In the genomic region with DNA sequence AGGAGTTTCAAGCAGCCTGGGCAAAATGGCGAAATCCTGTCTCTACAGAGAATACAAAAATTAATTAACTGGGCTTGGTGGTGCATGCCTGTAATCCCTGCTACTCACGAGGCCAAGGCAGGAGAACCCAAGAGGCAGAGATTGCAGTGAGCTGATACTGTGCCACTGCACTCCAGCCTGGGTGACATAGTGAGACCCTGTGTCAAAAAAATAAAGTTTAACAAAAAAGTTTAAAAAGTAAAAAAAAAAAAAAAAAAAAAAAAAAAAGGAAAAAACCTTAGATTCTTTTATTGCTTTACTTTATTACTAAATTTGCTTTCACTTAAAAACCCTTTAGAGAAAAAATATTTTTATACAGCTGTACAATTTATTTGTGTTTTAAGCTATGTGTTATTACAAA, we compare ENCODE assay signal across 21 cellular contexts. TPM values are rescaled to one million over a fixed set of nuclear protein-coding genes. Genes with fewer than 3 reads are reported as not detected.
DNase-seq lines count a peak whose midpoint lies in the region; ATAC-seq, FAIRE-seq and TF ChIP-seq lines count a peak whose summit lies in the region.
"Had no signal": no experiment of that assay in that cellular context is flagged by ENCODE, and none has a peak within 500 bp of the region (broad histone marks: within the 10 kb centered on the region; RNA-seq: fewer than 3 reads in every experiment).

No MANE protein-coding gene starts in this region.

- peak overlapping the region in 2 of 3 donors; percentile 2 to 71 for H3K27ac Mint-ChIP-seq in CD4-positive, CD25-positive, alpha-beta regulatory T cell

- H3K4me3 Mint-ChIP-seq in CD4-positive, CD25-positive, alpha-beta regulatory T cell: peak overlapping the region in 2 of 4 donors; percentile 0 to 18

- no peak overlapping the region for H3K4me3 ChIP-seq in CD4-positive, CD25-positive, alpha-beta regulatory T cell (ENCODE audit: low read depth, low read length)
- no peak overlapping the region for H3K4me3 ChIP-seq in NB4 (ENCODE audit: low read depth, low read length)
- H3K4me3 ChIP-seq: Peyer's patch, SJSA1 had no signal

- ATAC-seq in CD4-positive, CD25-positive, alpha-beta regulatory T cell (ENCODE audit: low read depth in 2 of 2): no peak

- peaks cover 38 to 84% (median 53%) of the 10 kb centered on the region in 4 donors for H3K4me1 Mint-ChIP-seq in CD4-positive, CD25-positive, alpha-beta regulatory T cell

- peak; percentile 56 for FAIRE-seq in A204.1 (lab: Jason Lieb, UNC)
- FAIRE-seq in frontal cortex (lab: Jason Lieb, UNC): peak; percentile 23

- peak overlapping the region; percentile 8 for H3K27ac ChIP-seq in CD4-positive, CD25-positive, alpha-beta regulatory T cell (ENCODE audit: insufficient read depth, low read length, poor library complexity, severe bottlenecking)
- H3K27ac ChIP-seq: HL-60, KMS-11, SJSA1 had no signal

- H3K36me3 ChIP-seq in CD4-positive, CD25-positive, alpha-beta regulatory T cell (ENCODE audit: control insufficient read depth, insufficient read depth, low read length): peaks cover 3% of the 10 kb centered on the region
- H3K36me3 ChIP-seq: Peyer's patch had no signal

- TF ChIP-seq POLR2A in NB4 (IDR thresholded peaks at IDR 0.05; ENCODE audit: extremely low read depth, insufficient read length): no peak

- no peaks in the 10 kb centered on the region for H3K27me3 ChIP-seq in CD4-positive, CD25-positive, alpha-beta regulatory T cell (ENCODE audit: control insufficient read depth, insufficient read depth, low read length)
- H3K27me3 ChIP-seq: Peyer's patch, SJSA1 had no signal

- no peak for DNase-seq in CD4-positive, CD25-positive, alpha-beta regulatory T cell
- DNase-seq in NB4 (ENCODE audit: low read depth) (peak; percentile 55), frontal cortex (ENCODE audit: low spot score in 2 of 2) (no peak), GM10266 (ENCODE audit: extremely low spot score) (no peak), NCI-H1694 (lab: John Stamatoyannopoulos, UW) (no peak), COLO668 (lab: John Stamatoyannopoulos, UW; ENCODE audit: unreplicated experiment) (no peak)
- DNase-seq: CD8-positive, alpha-beta memory T cell; GF-D8; H7; NCI-H1105; NCI-H146; NCI-H2081; NCI-H2171; NCI-H345; NCI-H524; NCI-H774; Peyer's patch had no signal

- TF ChIP-seq CTCF in NB4 (IDR thresholded peaks at IDR 0.05; ENCODE audit: low read depth, low read length): no peak
- TF ChIP-seq CTCF in GM10266 (IDR thresholded peaks at IDR 0.05; ENCODE audit: control insufficient read depth, insufficient read depth, low read depth, missing control alignments): no peak

- H3K9me3 ChIP-seq in CD4-positive, CD25-positive, alpha-beta regulatory T cell (ENCODE audit: control insufficient read depth in 2 of 2, low read length in 2 of 2): no peaks in the 10 kb centered on the region
- H3K9me3 ChIP-seq: Peyer's patch, SJSA1 had no signal

- no peaks in the 10 kb centered on the region for H3K9me3 Mint-ChIP-seq in CD4-positive, CD25-positive, alpha-beta regulatory T cell
- H3K9me3 Mint-ChIP-seq: CD8-positive, alpha-beta memory T cell had no signal

- peaks cover 16% of the 10 kb centered on the region for H3K36me3 Mint-ChIP-seq in CD4-positive, CD25-positive, alpha-beta regulatory T cell

- H3K4me1 ChIP-seq in CD4-positive, CD25-positive, alpha-beta regulatory T cell (ENCODE audit: control insufficient read depth, insufficient read depth, low read length, poor library complexity, severe bottlenecking): peaks cover 47% of the 10 kb centered on the region
- H3K4me1 ChIP-seq: SJSA1 had no signal

- H3K27me3 Mint-ChIP-seq in CD4-positive, CD25-positive, alpha-beta regulatory T cell: peaks cover 4% of the 10 kb centered on the region
- H3K27me3 Mint-ChIP-seq: CD8-positive, alpha-beta memory T cell had no signal

RNA-seq across cellular contexts. Expression of a gene that starts 10.7 kb away (rescaled TPM):
- total RNA-seq in CD4-positive, CD25-positive, alpha-beta regulatory T cell: 124 TPM
- polyA plus RNA-seq in CD4-positive, CD25-positive, alpha-beta regulatory T cell: 10 to 100 TPM; 69.0 to 96.8 (median 89.3) TPM
- total RNA-seq in frontal cortex: 109 TPM
